In genomic region chr19:19062454-19063182, GRCh38 we compare ENCODE assay signal across 8 cellular contexts. TPM values are rescaled to one million over a fixed set of nuclear protein-coding genes. Genes with fewer than 3 reads are reported as not detected.
A peak's percentile ranks its signal among the peaks of the same experiment; 100 is the strongest.
DNase-seq lines count a peak whose midpoint lies in the region; ATAC-seq and TF ChIP-seq lines count a peak whose summit lies in the region.

No MANE protein-coding gene starts in this region.

- H3K4me2 ChIP-seq in HCT116 (ENCODE audit: low read length), result peak overlapping the region; percentile 85

- H3K4me1 ChIP-seq in HCT116 (ENCODE audit: control insufficient read depth in 1 of 2, insufficient read depth in 2 of 2, low read length in 2 of 2), result peaks cover 20 to 32% of the 10 kb centered on the region in 2 experiments

- H4K20me1 ChIP-seq in HCT116 (ENCODE audit: insufficient read depth), result no peaks in the 10 kb centered on the region

- BruUV-seq in HCT116 (replicated peaks; lab: Mats Ljungman, UMichigan), result TSS peak; percentile 62

- CTCF ChIA-PET in HCT116 (lab: Charles Lee), result interaction anchor here (1.1 to 1.9 kb wide), 4 partner anchors 11 to 83 kb away, joined by 3 to 4 read pairs (median 3); no protein-coding TSS in a partner anchor

- ATAC-seq in HCT116, result no peak
- ATAC-seq in T-helper 17 cell, result no peak
- ATAC-seq in HG02981 (IDR thresholded peaks at IDR 0.05; ENCODE audit: unreplicated experiment), result no peak
- no peak for ATAC-seq in GM21737 (IDR thresholded peaks at IDR 0.05; ENCODE audit: unreplicated experiment)
- no peak for ATAC-seq in HG02798 (IDR thresholded peaks at IDR 0.05; ENCODE audit: poor library complexity, unreplicated experiment)

- intact Hi-C loops in HCT116 (cut with micrococcal nuclease), result loop anchor here (2.0 kb wide), 1 partner anchor 36 kb away; no protein-coding TSS in a partner anchor

- H3K79me2 ChIP-seq in HCT116 (ENCODE audit: insufficient read depth, low read length), result no peaks in the 10 kb centered on the region

- H3K27me3 ChIP-seq in HCT116 (ENCODE audit: insufficient read depth, low read length), result no peaks in the 10 kb centered on the region

- DNase-seq in HCT116 (ENCODE audit: low read depth, low spot score) (no peak), T-helper 17 cell (no peak), fibroblast of peridontal ligament (ENCODE audit: extremely low read depth) (peak; percentile 35), progenitor cell of endocrine pancreas (ENCODE audit: low spot score, unreplicated experiment) (no peak)

- H3K9me3 ChIP-seq in HCT116 (ENCODE audit: control insufficient read depth in 1 of 2, insufficient read depth in 1 of 2, low read depth in 1 of 2, low read length in 2 of 2), result no peaks in the 10 kb centered on the region
- no peaks in the 10 kb centered on the region for H3K9me3 ChIP-seq in T-helper 17 cell (ENCODE audit: control insufficient read depth, low read length, poor library complexity, severe bottlenecking)

- TF ChIP-seq RAD21 in HCT116 (IDR thresholded peaks at IDR 0.05; ENCODE audit: low read depth), result no peak

- H3K9me2 ChIP-seq in HCT116 (ENCODE audit: insufficient read depth), result no peaks in the 10 kb centered on the region

- H3K27ac Mint-ChIP-seq in T-helper 17 cell (no peak overlapping the region), progenitor cell of endocrine pancreas (peak overlapping the region; percentile 55)

- POLR2A ChIA-PET in HCT116 (lab: Charles Lee), result interaction anchor here (1.4 kb wide), 1 partner anchor 53 kb away, joined by 3 read pairs; no protein-coding TSS in a partner anchor

- H3K4me1 Mint-ChIP-seq in T-helper 17 cell (peaks cover 14% of the 10 kb centered on the region), progenitor cell of endocrine pancreas (ENCODE audit: low read depth) (peaks cover 11% of the 10 kb centered on the region)

- no peaks in the 10 kb centered on the region for H3K36me3 Mint-ChIP-seq in T-helper 17 cell (ENCODE audit: low read depth)
- H3K36me3 Mint-ChIP-seq in progenitor cell of endocrine pancreas (ENCODE audit: insufficient read depth), result peaks cover 2% of the 10 kb centered on the region

- TF ChIP-seq POLR2A in HCT116 (IDR thresholded peaks at IDR 0.05; ENCODE audit: borderline replicate concordance, extremely low read depth, insufficient read depth, insufficient read length), result no peak

- H3K9me3 Mint-ChIP-seq in progenitor cell of endocrine pancreas (ENCODE audit: low read depth), result no peaks in the 10 kb centered on the region

- no peaks in the 10 kb centered on the region for H3K27me3 Mint-ChIP-seq in T-helper 17 cell
- peaks cover 10% of the 10 kb centered on the region for H3K27me3 Mint-ChIP-seq in progenitor cell of endocrine pancreas

- H3K27ac ChIP-seq in 22Rv1 (peak overlapping the region; percentile 73), HCT116 (ENCODE audit: low read depth, low read length) (peak overlapping the region; percentile 47)

- H3K36me3 ChIP-seq in HCT116 (ENCODE audit: control insufficient read depth in 1 of 2, insufficient read depth in 2 of 2, low read length in 2 of 2), result peaks cover 0 to 15% of the 10 kb centered on the region in 2 experiments; a peak in 1 of 4 replicates

- H2AFZ ChIP-seq in HCT116 (ENCODE audit: low read depth, low read length, poor library complexity, severe bottlenecking), result no peak overlapping the region

- RAD21 ChIA-PET in HCT116 (lab: Charles Lee; ENCODE audit: low non-redundant PET in 1 of 2, low total read pairs in 2 of 2, uncharacterized antibody in 2 of 2, unreplicated experiment in 2 of 2), result interaction anchor here in 1 of 2 experiments (0.7 kb wide), 1 partner anchor 37 kb away, joined by 3 read pairs; no protein-coding TSS in a partner anchor

- peak overlapping the region; percentile 43 to 64 for H3K4me3 ChIP-seq in HCT116 (replicated peaks in 1 of 2; ENCODE audit: low read depth in 1 of 2, low read length in 2 of 2)

- H3K4me3 Mint-ChIP-seq in T-helper 17 cell (peak overlapping the region; percentile 98), progenitor cell of endocrine pancreas (ENCODE audit: low read depth) (peak overlapping the region; percentile 74)

- H3K9ac ChIP-seq in HCT116 (ENCODE audit: low read length), result peak overlapping the region; percentile 57

- no peak for TF ChIP-seq CTCF in 22Rv1 (IDR thresholded peaks at IDR 0.05)
- no peak for TF ChIP-seq CTCF in HCT116 (IDR thresholded peaks at IDR 0.05 in 2 of 3, conservative IDR thresholded peaks at IDR 0.05 in 1 of 3; ENCODE audit: borderline replicate concordance in 1 of 3, insufficient read depth in 1 of 3, low read depth in 2 of 3, low read length in 2 of 3)
- TF ChIP-seq CTCF in progenitor cell of endocrine pancreas (IDR thresholded peaks at IDR 0.05; ENCODE audit: unreplicated experiment), result no peak

TF ChIP-seq in HCT116, 20 proteins besides CTCF, POLR2A, EP300 and RAD21:
- no peak for TF ChIP-seq EZH2 (IDR thresholded peaks at IDR 0.05)
- TF ChIP-seq ZFX (IDR thresholded peaks at IDR 0.05), result no peak
- no peak for TF ChIP-seq JUND (IDR thresholded peaks at IDR 0.05)
- no peak for TF ChIP-seq SRF (IDR thresholded peaks at IDR 0.05; ENCODE audit: low read depth)
- no peak for TF ChIP-seq MAX (IDR thresholded peaks at IDR 0.05)
- TF ChIP-seq EGR1 (IDR thresholded peaks at IDR 0.05; ENCODE audit: low read depth), result no peak
- TF ChIP-seq CBX3 (IDR thresholded peaks at IDR 0.05; ENCODE audit: low read depth), result no peak
- TF ChIP-seq YY1 (IDR thresholded peaks at IDR 0.05; ENCODE audit: extremely low read depth, insufficient replicate concordance, low read depth, low read length), result no peak
- TF ChIP-seq ZBTB33 (IDR thresholded peaks at IDR 0.05; ENCODE audit: extremely low read depth, insufficient replicate concordance, low read length), result no peak
- no peak for TF ChIP-seq ATF3 (IDR thresholded peaks at IDR 0.05)
- no peak for TF ChIP-seq SIN3A (IDR thresholded peaks at IDR 0.05; ENCODE audit: low read depth)
- no peak for TF ChIP-seq REST (IDR thresholded peaks at IDR 0.05; ENCODE audit: low read depth)
- no peak for TF ChIP-seq CEBPB (IDR thresholded peaks at IDR 0.05; ENCODE audit: low read depth)
- no peak for TF ChIP-seq ZNF274 (IDR thresholded peaks at IDR 0.05; ENCODE audit: low read depth, low read length)
- no peak for TF ChIP-seq EZH2phosphoT487 (IDR thresholded peaks at IDR 0.05; ENCODE audit: borderline replicate concordance)
- TF ChIP-seq TCF7L2 (IDR thresholded peaks at IDR 0.05; ENCODE audit: borderline replicate concordance, extremely low read depth, insufficient read depth, insufficient read length), result no peak

RNA-seq across cellular contexts. Expression of gene SLC25A42, which starts 1.2 kb away (rescaled TPM):
- total RNA-seq in HCT116 (2021; ENCODE audit: unreplicated experiment) (10.2 TPM), T-helper 17 cell (10 to 100 TPM; 17.1 to 18.9 TPM), progenitor cell of endocrine pancreas (10.5 and 10.7 TPM in 2 replicates)
- 8.2 and 8.6 TPM in 2 replicates for polyA plus RNA-seq in HCT116 (2012)

RNA-seq across cellular contexts. Expression of gene ARMC6, which starts 29.2 kb away (rescaled TPM):
- 34.7 TPM for total RNA-seq in HCT116 (2021; ENCODE audit: unreplicated experiment)
- 27.0 and 27.2 TPM in 2 replicates for polyA plus RNA-seq in HCT116 (2012)
- 10 to 100 TPM; 11.6 to 12.3 TPM for total RNA-seq in T-helper 17 cell
- 28.5 and 33.5 TPM in 2 replicates for total RNA-seq in progenitor cell of endocrine pancreas

RNA-seq across cellular contexts. Expression of gene SUGP2, which starts 29.3 kb away (rescaled TPM):
- total RNA-seq in HCT116 (2021; ENCODE audit: unreplicated experiment) (82.4 TPM), T-helper 17 cell (100 to 1,000 TPM; 109 to 127 TPM), progenitor cell of endocrine pancreas (153 and 154 TPM in 2 replicates)
- polyA plus RNA-seq in HCT116 (2012), result 36.5 and 40.8 TPM in 2 replicates
